8 cellular contexts compared by ENCODE assay signal in the genomic region with DNA sequence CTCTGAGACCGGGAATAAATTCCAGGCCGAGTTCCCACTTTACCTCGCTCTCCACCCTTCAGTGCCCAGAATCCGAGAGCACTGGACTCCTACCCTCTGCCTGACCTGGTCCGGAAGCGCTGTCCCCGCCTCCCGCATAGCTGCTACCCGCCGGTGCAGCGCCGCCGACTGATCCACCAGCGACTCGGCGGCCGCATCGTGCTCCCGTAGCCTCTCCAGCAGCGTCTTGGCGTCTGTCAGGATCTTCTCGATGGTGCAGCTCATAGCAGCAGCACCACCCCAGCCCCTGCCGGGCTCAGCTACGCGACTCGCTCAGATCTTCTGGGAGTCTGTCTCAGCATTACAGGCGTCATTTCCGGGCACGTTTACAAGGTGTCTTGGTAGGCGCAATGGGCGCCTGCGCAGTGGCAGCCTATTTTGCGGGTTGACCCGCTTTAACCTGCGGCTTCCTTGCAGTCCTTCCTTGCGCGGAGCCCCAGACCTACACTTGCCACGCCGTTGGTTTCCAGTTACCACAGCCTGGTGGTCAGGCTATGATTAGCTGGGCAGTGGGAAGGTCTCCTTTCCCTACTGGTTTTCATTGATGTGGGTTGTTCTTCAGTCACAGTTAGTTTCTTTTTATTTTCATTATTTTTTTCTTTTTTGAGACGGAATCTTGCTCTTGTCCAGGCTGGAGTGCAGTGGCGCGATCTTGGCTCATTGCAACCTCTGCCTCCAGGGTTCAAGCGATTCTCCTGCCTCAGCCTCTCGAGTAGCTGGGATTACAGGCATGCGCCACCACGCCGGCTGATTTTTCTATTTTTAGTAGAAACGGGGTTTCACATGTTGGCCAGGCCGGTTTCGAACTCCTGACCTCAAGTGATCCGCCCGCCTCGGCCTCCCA. TPM values are rescaled to one million over a fixed set of nuclear protein-coding genes. Genes with fewer than 3 reads are reported as not detected.
DNase-seq lines count a peak whose midpoint lies in the region; ATAC-seq, FAIRE-seq and TF ChIP-seq lines count a peak whose summit lies in the region.

A gene (minus strand): TSS at position 342 of the 883 bp plus-strand sequence. CDS start 78 bp downstream, at position 264.

- DNase-seq in D341Med (ENCODE audit: low spot score) = peak; percentile 91
- DNase-seq in HuH-7 (ENCODE audit: low spot score) = peak; percentile 83
- peak; percentile 93 for DNase-seq in activated CD8-positive, alpha-beta memory T cell treated with anti-CD3 and anti-CD28 coated beads, Interleukin-2, amount 50 U/mL, for 48 hours
- DNase-seq in endothelial cell of umbilical vein (ENCODE audit: low read depth, low spot score) = peak; percentile 92
- peak; percentile 91 for DNase-seq in midbrain (lab: John Stamatoyannopoulos, UW)
- peak; percentile 88 to 90 for DNase-seq in stimulated activated CD8-positive, alpha-beta memory T cell treated with anti-CD3 and anti-CD28 coated beads, Interleukin-2, amount 100 ng/mL, for 1 hour (ENCODE audit: low read depth in 2 of 2)

- TF ChIP-seq POLR2A in endothelial cell of umbilical vein (IDR thresholded peaks at IDR 0.05; ENCODE audit: low read depth, low read length) = peak; percentile 96

- 0 out of 2 replicates have a peak within 1 kb of the TSS, but pooled peaks have one; percentile 6 for H2AFZ ChIP-seq in OCI-LY1 (ENCODE audit: low read length)
- H2AFZ ChIP-seq in endothelial cell of umbilical vein (ENCODE audit: low read depth, low read length) = peak within 1 kb of the TSS; percentile 78

- CTCF ChIA-PET in endothelial cell of umbilical vein (lab: Charles Lee) = interaction anchor here (0.7 to 1.1 kb wide), 2 partner anchors 11 kb away, joined by 3 to 4 read pairs; no protein-coding TSS in a partner anchor

- H3K9ac ChIP-seq in OCI-LY1 (ENCODE audit: low read length) = peak within 1 kb of the TSS; percentile 92
- peak within 1 kb of the TSS; percentile 79 for H3K9ac ChIP-seq in endothelial cell of umbilical vein (replicated peaks; ENCODE audit: extremely low read depth, insufficient read depth, low read length)

- H3K4me3 ChIP-seq in OCI-LY1 (ENCODE audit: low read depth, low read length, poor library complexity, severe bottlenecking) = peak within 1 kb of the TSS; percentile 96
- peak within 1 kb of the TSS; percentile 64 to 87 (median 84) for H3K4me3 ChIP-seq in endothelial cell of umbilical vein (replicated peaks in 1 of 3; ENCODE audit: insufficient read depth in 1 of 3, low read depth in 1 of 3, low read length in 3 of 3)

- FAIRE-seq in endothelial cell of umbilical vein (lab: Jason Lieb, UNC) = peak; percentile 85

- ATAC-seq in GM21515 (IDR thresholded peaks at IDR 0.05; ENCODE audit: unreplicated experiment) = peak; percentile 98

- peaks cover 16% of the 10 kb centered on the region for H3K4me1 ChIP-seq in OCI-LY1 (ENCODE audit: insufficient read depth, low read length, severe bottlenecking)
- peaks cover 9% of the 10 kb centered on the region for H3K4me1 ChIP-seq in endothelial cell of umbilical vein (ENCODE audit: control insufficient read depth, extremely low read depth, insufficient read depth, low read length)

- TSS peak; percentile 62 for BruUV-seq in endothelial cell of umbilical vein (replicated peaks; lab: Mats Ljungman, UMichigan)

- H3K79me2 ChIP-seq in OCI-LY1 (ENCODE audit: insufficient read depth, low read length) (peaks cover 14% of the 10 kb centered on the region), endothelial cell of umbilical vein (ENCODE audit: control insufficient read depth, insufficient read depth, low read length) (peaks cover 13% of the 10 kb centered on the region)

- intact Hi-C loops in endothelial cell of umbilical vein (cut with micrococcal nuclease) = loop anchor here (1.0 to 2.0 kb wide), 2 partner anchors 23 to 64 kb away; a partner anchor contains a TSS

- dilution Hi-C loops in endothelial cell of umbilical vein (cut with MboI; ENCODE audit: extremely low pct_ligation_motif_present, low sequenced_read_pairs) = no loop called here

- H3F3A ChIP-seq in OCI-LY1 (ENCODE audit: insufficient read depth, low read length) = no peaks in the 10 kb centered on the region

- H3K27me3 ChIP-seq in OCI-LY1 (ENCODE audit: insufficient read depth, low read length) (no peaks in the 10 kb centered on the region), endothelial cell of umbilical vein (ENCODE audit: control insufficient read depth in 2 of 2, insufficient read depth in 2 of 2, low read length in 2 of 2) (peaks cover 5% of the 10 kb centered on the region in 2 experiments)

- H3K27ac ChIP-seq in OCI-LY1 (ENCODE audit: low read depth, low read length, poor library complexity, severe bottlenecking) (peak within 1 kb of the TSS; percentile 55), endothelial cell of umbilical vein (ENCODE audit: insufficient read depth, low read depth, low read length) (peak within 1 kb of the TSS; percentile 62)

- H3K9me1 ChIP-seq in endothelial cell of umbilical vein (replicated peaks; ENCODE audit: control insufficient read depth, extremely low read depth, insufficient read depth, low read length) = no peaks in the 10 kb centered on the region

- TF ChIP-seq CTCF in OCI-LY1 (IDR thresholded peaks at IDR 0.05; ENCODE audit: low read length) (no peak), endothelial cell of umbilical vein (IDR thresholded peaks at IDR 0.05; ENCODE audit: extremely low read depth in 1 of 2, insufficient read depth in 1 of 2, low read depth in 1 of 2, low read length in 2 of 2) (no peak)

- H3K4me2 ChIP-seq in OCI-LY1 (ENCODE audit: low read length) (peak within 1 kb of the TSS; percentile 93), endothelial cell of umbilical vein (ENCODE audit: insufficient read depth, low read length) (peak within 1 kb of the TSS; percentile 97)

- H3K9me2 ChIP-seq in OCI-LY1 (ENCODE audit: low read depth, low read length) = no peaks in the 10 kb centered on the region

- POLR2A ChIA-PET in endothelial cell of umbilical vein (lab: Charles Lee) = interaction anchor here (0.7 kb wide), 1 partner anchor 21 kb away, joined by 3 read pairs; no protein-coding TSS in a partner anchor

- H3K9me3 ChIP-seq in OCI-LY1 (ENCODE audit: low read length) (no peaks in the 10 kb centered on the region), endothelial cell of umbilical vein (replicated peaks; ENCODE audit: control insufficient read depth, insufficient read depth, low read length) (no peaks in the 10 kb centered on the region)

- H3K36me3 ChIP-seq in OCI-LY1 (ENCODE audit: insufficient read depth, low read length) (peaks cover 29% of the 10 kb centered on the region), endothelial cell of umbilical vein (ENCODE audit: control insufficient read depth in 2 of 2, extremely low read depth in 1 of 2, insufficient read depth in 2 of 2, low read length in 2 of 2) (peaks cover 5 to 9% of the 10 kb centered on the region in 2 experiments)

- H4K20me1 ChIP-seq in OCI-LY1 (ENCODE audit: insufficient read depth, low read length) = no peaks in the 10 kb centered on the region
- H4K20me1 ChIP-seq in endothelial cell of umbilical vein (replicated peaks; ENCODE audit: control insufficient read depth, extremely low read depth, insufficient read depth, low read length) = no peaks in the 10 kb centered on the region

TF ChIP-seq in endothelial cell of umbilical vein, 7 proteins besides CTCF, POLR2A, EP300 and RAD21:
- TF ChIP-seq JUN (IDR thresholded peaks at IDR 0.05; ENCODE audit: borderline replicate concordance, insufficient read depth, insufficient read length, low read depth) = no peak
- TF ChIP-seq POLR2AphosphoS5 (IDR thresholded peaks at IDR 0.05; ENCODE audit: insufficient read depth, low read depth, low read length) = peak; percentile 97
- TF ChIP-seq FOS (IDR thresholded peaks at IDR 0.05; ENCODE audit: borderline replicate concordance, insufficient read depth, low read length) = peak; percentile 45
- TF ChIP-seq EZH2 (IDR thresholded peaks at IDR 0.05; ENCODE audit: borderline replicate concordance, low read depth, low read length, severe bottlenecking) = no peak
- no peak for TF ChIP-seq GATA2 (IDR thresholded peaks at IDR 0.05; ENCODE audit: insufficient read depth, insufficient read length, low read depth, low read length)

RNA-seq across cellular contexts. Expression of the gene that starts here (rescaled TPM):
- 38.6 and 46.6 TPM in 2 replicates for total RNA-seq in endothelial cell of umbilical vein
- polyA plus RNA-seq in endothelial cell of umbilical vein = 15.9 and 16.3 TPM in 2 replicates
- 21.3 and 22.4 TPM in 2 replicates for polyA plus RNA-seq in endothelial cell of umbilical vein (2011; cell fraction: cytosol; rRNA removed)
- polyA plus RNA-seq in endothelial cell of umbilical vein (2011; cell fraction: nucleus; rRNA removed) = 15.6 and 16.3 TPM in 2 replicates
- 26.3 and 34.2 TPM in 2 replicates for polyA plus RNA-seq in endothelial cell of umbilical vein (2012)
- polyA minus RNA-seq in endothelial cell of umbilical vein = 23.1 and 33.3 TPM in 2 replicates
- polyA minus RNA-seq in endothelial cell of umbilical vein (2011; cell fraction: cytosol; rRNA and poly(A)+ RNA removed) = 31.6 TPM
- polyA minus RNA-seq in endothelial cell of umbilical vein (2011; cell fraction: nucleus; rRNA and poly(A)+ RNA removed) = 12.5 and 17.4 TPM in 2 replicates

Comparison
In these comparisons a context has a peak if more than half of its experiments do, and no peak if none do; other contexts are left out.
1. Peak in every context shown above with its lines: DNase-seq, ATAC-seq, H3K4me3 ChIP-seq and H3K27ac ChIP-seq.